8 cellular contexts compared by ENCODE assay signal in the genomic region with DNA sequence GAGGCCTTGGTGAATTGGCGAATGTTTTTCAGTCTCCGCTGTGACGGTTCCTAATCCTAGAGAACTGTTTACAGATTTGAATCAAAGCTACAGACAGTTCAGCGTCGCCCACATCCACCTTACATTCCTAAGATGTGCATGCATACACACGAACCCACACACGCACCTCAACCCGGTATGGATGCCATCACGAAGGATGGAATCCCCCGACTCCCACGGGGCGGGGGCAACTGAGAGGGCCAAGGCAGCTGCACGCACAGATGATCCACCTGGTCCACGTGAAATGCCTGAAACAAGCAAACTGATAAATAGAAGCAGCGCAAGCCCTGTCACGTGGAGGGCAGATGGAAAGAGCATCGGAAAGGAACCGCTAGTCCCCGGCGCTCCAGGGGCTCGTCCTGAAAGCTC. TPM values are rescaled to one million over a fixed set of nuclear protein-coding genes. Genes with fewer than 3 reads are reported as not detected.
DNase-seq lines count a peak whose midpoint lies in the region; ATAC-seq, FAIRE-seq and TF ChIP-seq lines count a peak whose summit lies in the region.

No MANE protein-coding gene starts in this region.

- peak overlapping the region; percentile 98 for H3K4me3 Mint-ChIP-seq in CD8-positive, alpha-beta T cell
- H3K4me3 Mint-ChIP-seq in MCF 10A (ENCODE audit: unreplicated experiment) = peak overlapping the region; percentile 93

- no peaks in the 10 kb centered on the region for H3K9me3 ChIP-seq in CD8-positive, alpha-beta T cell (ENCODE audit: low read length)
- no peaks in the 10 kb centered on the region for H3K9me3 ChIP-seq in HepG2 (ENCODE audit: low read length)

- peak overlapping the region; percentile 43 for H2AFZ ChIP-seq in HepG2 (ENCODE audit: low read length)

- H3K27me3 Mint-ChIP-seq in CD8-positive, alpha-beta T cell (ENCODE audit: low read depth) = no peaks in the 10 kb centered on the region
- H3K27me3 Mint-ChIP-seq in MCF 10A (ENCODE audit: insufficient read depth, unreplicated experiment) = no peaks in the 10 kb centered on the region

- no peaks in the 10 kb centered on the region for H3K36me3 ChIP-seq in CD8-positive, alpha-beta T cell (ENCODE audit: insufficient read depth, low read length)
- H3K36me3 ChIP-seq in HepG2 (replicated peaks in 1 of 2; ENCODE audit: control insufficient read depth in 1 of 2, insufficient read depth in 2 of 2, low read length in 2 of 2) = peaks cover 5 to 10% of the 10 kb centered on the region in 2 experiments

- in situ Hi-C loops in HepG2 (cut with HindIII; ENCODE audit: extremely low pct_ligation_motif_present, low pct_unique_long_range_greater_than_20kb) = no loop called here

- peak overlapping the region; percentile 92 for H3K4me2 ChIP-seq in HepG2 (ENCODE audit: low read depth, low read length)

- POLR2A ChIA-PET in CD8-positive, alpha-beta T cell (lab: Charles Lee) = interaction anchor here (0.7 to 4.3 kb wide), 13 partner anchors 10 to 533 kb away, joined by 3 to 23 read pairs (median 4); partner anchors contain the start of genes ACTL6A, MRPL47, NDUFB5 and PIK3CA
- POLR2A ChIA-PET in MCF 10A (lab: Yijun Ruan, JAX) = interaction anchor here (0.7 to 9.6 kb wide), 26 partner anchors 11 to 277 kb away, joined by 3 to 120 read pairs (median 11); partner anchors contain the start of genes PIK3CA and ZNF639
- POLR2A ChIA-PET in HepG2 (lab: Yijun Ruan, JAX) = interaction anchor here (0.8 to 1.0 kb wide), 2 partner anchors 10 to 32 kb away, joined by 3 read pairs; no protein-coding TSS in a partner anchor

- TF ChIP-seq EP300 in HepG2 (IDR thresholded peaks at IDR 0.05; ENCODE audit: low read depth in 2 of 2, low read length in 2 of 2) = no peak
- TF ChIP-seq EP300 in HepG2 (CRISPR knock-in tag; IDR thresholded peaks at IDR 0.05; ENCODE audit: borderline replicate concordance) = no peak

- intact Hi-C loops in CD8-positive, alpha-beta T cell (cut with DNase I, micrococcal nuclease) = loop anchor here (1.0 to 10.0 kb wide), 10 partner anchors 34 to 531 kb away; partner anchors contain the start of genes ZNF639 (in 2 of the 2), ACTL6A (in 1 of the 2), MFN1 (in 1 of the 2) and MRPL47 (in 1 of the 2)
- intact Hi-C loops in MCF 10A (cut with micrococcal nuclease) = loop anchor here (2.0 kb wide), 1 partner anchor 78 kb away; the partner anchor contains the start of gene PIK3CA
- intact Hi-C loops in HepG2 (cut with micrococcal nuclease; ENCODE audit: unreplicated experiment) = loop anchor here (2.0 to 5.0 kb wide), 3 partner anchors 56 to 246 kb away; partner anchors contain the start of gene PIK3CA

- peak overlapping the region; percentile 71 for H3K9ac ChIP-seq in HepG2 (ENCODE audit: insufficient read depth, low read depth, low read length)

- H3K79me2 ChIP-seq in HepG2 (ENCODE audit: insufficient read depth, low read length) = peaks cover 38% of the 10 kb centered on the region

- peak; percentile 65 for ATAC-seq in CD8-positive, alpha-beta T cell
- ATAC-seq in GM21360 (IDR thresholded peaks at IDR 0.05; ENCODE audit: unreplicated experiment) = peak; percentile 32
- ATAC-seq in HepG2 = no peak

- BruUV-seq in MCF 10A (replicated peaks; lab: Mats Ljungman, UMichigan) (no TSS peak), HepG2 (replicated peaks; lab: Mats Ljungman, UMichigan) (no TSS peak)

- TF ChIP-seq RAD21 in HepG2 (CRISPR knock-in tag; IDR thresholded peaks at IDR 0.05) = no peak

- peak in 5 of 7 experiments; percentile 6 to 72 (median 46) for DNase-seq in CD8-positive, alpha-beta T cell
- DNase-seq in HL-60 (ENCODE audit: low read depth in 1 of 2, low spot score in 1 of 2) (peak in 1 of 2 experiments; percentile 17), T-helper 22 cell (ENCODE audit: low read depth) (peak; percentile 59), MCF 10A (ENCODE audit: unreplicated experiment) (peak; percentile 42), HepG2 (ENCODE audit: low spot score) (peak; percentile 13), retina (no peak)
- peak; percentile 6 to 42 (median 7) for DNase-seq in stimulated activated CD4-positive, alpha-beta T cell treated with anti-CD3 and anti-CD28 coated beads, TNF-alpha, amount 100 ng/mL, for 1 hour (ENCODE audit: low read depth in 3 of 3, low spot score in 1 of 3)

- no peaks in the 10 kb centered on the region for H4K20me1 ChIP-seq in HepG2 (ENCODE audit: insufficient read depth, low read length)

- no peaks in the 10 kb centered on the region for H3K27me3 ChIP-seq in CD8-positive, alpha-beta T cell (ENCODE audit: insufficient read depth, low read length)
- H3K27me3 ChIP-seq in HL-60 (ENCODE audit: insufficient read depth, poor library complexity, severe bottlenecking) = no peaks in the 10 kb centered on the region
- peaks cover 0 to 4% of the 10 kb centered on the region in 2 experiments; a peak in 2 of 5 replicates for H3K27me3 ChIP-seq in HepG2 (ENCODE audit: control insufficient read depth in 1 of 2, insufficient read depth in 2 of 2, low read length in 2 of 2)

- peak overlapping the region; percentile 93 for H3K27ac Mint-ChIP-seq in CD8-positive, alpha-beta T cell
- peak overlapping the region; percentile 90 for H3K27ac Mint-ChIP-seq in MCF 10A (ENCODE audit: low read depth, unreplicated experiment)

- no peak for TF ChIP-seq POLR2A in HepG2 (IDR thresholded peaks at IDR 0.05; ENCODE audit: insufficient read depth in 1 of 2, low read depth in 2 of 2, low read length in 2 of 2)

- H3K27ac ChIP-seq in CD8-positive, alpha-beta T cell (ENCODE audit: low read depth, low read length) = peak overlapping the region; percentile 83
- H3K27ac ChIP-seq in HL-60 (replicated peaks) (peak overlapping the region; percentile 76; the same call in 1 of the 2 replicates), HepG2 (ENCODE audit: extremely low read length, insufficient read depth, low read length) (peak overlapping the region; percentile 67)

- H3K4me1 Mint-ChIP-seq in CD8-positive, alpha-beta T cell (ENCODE audit: low read depth) = peaks cover 65% of the 10 kb centered on the region
- peaks cover 24% of the 10 kb centered on the region for H3K4me1 Mint-ChIP-seq in MCF 10A (ENCODE audit: insufficient read depth, unreplicated experiment)

- H3K9me3 Mint-ChIP-seq in CD8-positive, alpha-beta T cell = no peaks in the 10 kb centered on the region
- no peaks in the 10 kb centered on the region for H3K9me3 Mint-ChIP-seq in MCF 10A (ENCODE audit: unreplicated experiment)

- CTCF ChIA-PET in CD8-positive, alpha-beta T cell (lab: Charles Lee) = interaction anchor here (0.6 to 6.1 kb wide), 7 partner anchors 26 to 1883 kb away, joined by 3 to 33 read pairs (median 4); no protein-coding TSS in a partner anchor
- CTCF ChIA-PET in MCF 10A (lab: Yijun Ruan, JAX) = interaction anchor here (0.6 to 4.2 kb wide), 14 partner anchors 9 to 459 kb away, joined by 3 to 34 read pairs (median 5); partner anchors contain the start of gene ZNF639
- CTCF ChIA-PET in HepG2 (lab: Yijun Ruan, JAX; ENCODE audit: low intra/inter-chr PET ratio, low total read pairs) = no interaction called here

- TF ChIP-seq CTCF in CD8-positive, alpha-beta T cell (IDR thresholded peaks at IDR 0.05) = no peak
- TF ChIP-seq CTCF in HL-60 (IDR thresholded peaks at IDR 0.05; ENCODE audit: insufficient read depth, low read length) (no peak), MCF 10A (IDR thresholded peaks at IDR 0.05; ENCODE audit: unreplicated experiment) (no peak), HepG2 (CRISPR knock-in tag; IDR thresholded peaks at IDR 0.05) (no peak)

- H3K4me1 ChIP-seq in CD8-positive, alpha-beta T cell (ENCODE audit: insufficient read depth, low read length) = peaks cover 17% of the 10 kb centered on the region
- peaks cover 41% of the 10 kb centered on the region for H3K4me1 ChIP-seq in HepG2 (ENCODE audit: insufficient read depth, low read length)

- peak overlapping the region; percentile 88 for H3K4me3 ChIP-seq in CD8-positive, alpha-beta T cell (ENCODE audit: low read depth, low read length)
- peak overlapping the region; percentile 91 for H3K4me3 ChIP-seq in HL-60 (replicated peaks; ENCODE audit: insufficient read depth, low read length)
- H3K4me3 ChIP-seq in HepG2 (replicated peaks in 1 of 3; ENCODE audit: insufficient read depth in 1 of 3, low read depth in 2 of 3, low read length in 3 of 3) = peak overlapping the region; percentile 82 to 91 (median 87)

- FAIRE-seq in HepG2 (lab: Jason Lieb, UNC) = no peak

- peaks cover 21% of the 10 kb centered on the region for H3K36me3 Mint-ChIP-seq in CD8-positive, alpha-beta T cell
- H3K36me3 Mint-ChIP-seq in MCF 10A (ENCODE audit: insufficient read depth, unreplicated experiment) = peaks cover 21% of the 10 kb centered on the region

- 2% methylated on average over 10 of the region's 21 CpGs for WGBS in HepG2 (ENCODE audit: low lambda C conversion rate)

TF ChIP-seq in HepG2, 621 proteins besides CTCF, POLR2A, EP300 and RAD21 (continues in another document):
- TF ChIP-seq PHF5A (CRISPR knock-in tag; IDR thresholded peaks at IDR 0.05; ENCODE audit: low read depth, unreplicated experiment) = no peak

RNA-seq across cellular contexts. Expression of gene ZMAT3, which starts 0.4 kb away (rescaled TPM):
- 1 to 10 TPM; 8.7 to 9.4 TPM for total RNA-seq in CD8-positive, alpha-beta T cell
- 50.9 and 58.0 TPM in 2 replicates for total RNA-seq in MCF 10A (2022)
- 11.4 and 19.4 TPM in 2 replicates for total RNA-seq in HepG2 (2016; rRNA removed; fragmentation: Illumina TruSeq; extraction: Trizol)
- 0.91 and 1.2 TPM in 2 replicates for total RNA-seq in HepG2 (2016; cell fraction: cytosol; rRNA removed; fragmentation: Illumina TruSeq; extraction: Trizol; ENCODE audit: low read depth)
- 10.6 and 18.6 TPM in 2 replicates for total RNA-seq in HepG2 (2016; cell fraction: insoluble cytoplasmic fraction; rRNA removed; fragmentation: Illumina TruSeq; extraction: Trizol)
- 6.8 and 7.8 TPM in 2 replicates for total RNA-seq in HepG2 (2016; cell fraction: membrane; rRNA removed; fragmentation: Illumina TruSeq; extraction: Trizol)
- total RNA-seq in HepG2 (2016; cell fraction: nucleus; rRNA removed; fragmentation: Illumina TruSeq; extraction: Trizol) = 17.8 and 18.6 TPM in 2 replicates
- polyA plus RNA-seq in HepG2 (2011; rRNA removed) = 9.7 and 11.7 TPM in 2 replicates
- 7.1 and 7.5 TPM in 2 replicates for polyA plus RNA-seq in HepG2 (2011; cell fraction: cytosol; rRNA removed)
- polyA plus RNA-seq in HepG2 (2011; cell fraction: nucleus; rRNA removed) = 7.9 and 8.6 TPM in 2 replicates
- polyA plus RNA-seq in HepG2 (2012) = 7.2 and 8.8 TPM in 2 replicates
- polyA plus RNA-seq in HepG2 (2016; cell fraction: cytosol; fragmentation: Illumina TruSeq; extraction: Trizol; ENCODE audit: low read depth) = 0.79 and 1.1 TPM in 2 replicates
- 19.4 and 19.5 TPM in 2 replicates for polyA plus RNA-seq in HepG2 (2016; cell fraction: insoluble cytoplasmic fraction; fragmentation: Illumina TruSeq; extraction: Trizol; ENCODE audit: low read depth)
- 3.4 and 3.7 TPM in 2 replicates for polyA plus RNA-seq in HepG2 (2016; cell fraction: membrane; fragmentation: Illumina TruSeq; extraction: Trizol; ENCODE audit: low read depth)
- 16.4 and 17.0 TPM in 2 replicates for polyA plus RNA-seq in HepG2 (2016; cell fraction: nucleus; fragmentation: Illumina TruSeq; extraction: Trizol; ENCODE audit: insufficient read depth, low read depth)
- polyA minus RNA-seq in HepG2 (2011; rRNA and poly(A)+ RNA removed; ENCODE audit: low replicate concordance) = 24.1 and 69.6 TPM in 2 replicates
- 25.8 and 27.9 TPM in 2 replicates for polyA minus RNA-seq in HepG2 (2011; cell fraction: cytosol; rRNA and poly(A)+ RNA removed)
- 35.3 and 38.0 TPM in 2 replicates for polyA minus RNA-seq in HepG2 (2011; cell fraction: nucleus; rRNA and poly(A)+ RNA removed)
